In genomic region chr18:50285631-50286321, GRCh38 we compare ENCODE assay signal across 11 cellular contexts. TPM values are rescaled to one million over a fixed set of nuclear protein-coding genes. Genes with fewer than 3 reads are reported as not detected.
A peak's percentile ranks its signal among the peaks of the same experiment; 100 is the strongest.
DNase-seq lines count a peak whose midpoint lies in the region; ATAC-seq, FAIRE-seq and TF ChIP-seq lines count a peak whose summit lies in the region.
"Had no signal": no experiment of that assay in that cellular context is flagged by ENCODE, and none has a peak within 500 bp of the region (broad histone marks: within the 10 kb centered on the region; RNA-seq: fewer than 3 reads in every experiment).

No MANE protein-coding gene starts in this region.

- peak overlapping the region; percentile 98 for H3K4me3 Mint-ChIP-seq in stimulated activated naive CD8-positive, alpha-beta T cell treated with anti-CD3 and anti-CD28 coated beads, Interleukin-15, Interleukin-2, amounts not matched to agents 100 ng/mL and 50 ng/mL, for 24 hours
- peak overlapping the region; percentile 98 for H3K4me3 Mint-ChIP-seq in activated CD4-positive, alpha-beta memory T cell treated with anti-CD3 and anti-CD28 coated beads, Interleukin-2, amount 10 ng/mL, durations not matched to agents 7 days and 5 days

- H3K36me3 ChIP-seq in keratinocyte (ENCODE audit: control insufficient read depth in 2 of 2, extremely low read depth in 1 of 2, insufficient read depth in 2 of 2, low read length in 2 of 2), result peaks cover 19 to 32% of the 10 kb centered on the region in 2 experiments
- H3K36me3 ChIP-seq: ovary had no signal

- H3K4me1 Mint-ChIP-seq in stimulated activated naive CD8-positive, alpha-beta T cell treated with anti-CD3 and anti-CD28 coated beads, Interleukin-15, Interleukin-2, amounts not matched to agents 100 ng/mL and 50 ng/mL, for 24 hours (ENCODE audit: low read depth), result peaks cover 31% of the 10 kb centered on the region
- peaks cover 66% of the 10 kb centered on the region for H3K4me1 Mint-ChIP-seq in activated CD4-positive, alpha-beta memory T cell treated with anti-CD3 and anti-CD28 coated beads, Interleukin-2, amount 10 ng/mL, durations not matched to agents 7 days and 5 days

- no peaks in the 10 kb centered on the region for H3K9me1 ChIP-seq in keratinocyte (ENCODE audit: control insufficient read depth, extremely low read depth, insufficient read depth, low read length)

- H3K4me2 ChIP-seq in keratinocyte (ENCODE audit: control insufficient read depth, extremely low read depth, insufficient read depth, low read depth, low read length), result peak overlapping the region; percentile 80

- FAIRE-seq in keratinocyte (lab: Jason Lieb, UNC) (no peak), RCC 7860 (lab: Jason Lieb, UNC) (no peak)

- no peak overlapping the region for H3K9ac ChIP-seq in keratinocyte (ENCODE audit: control insufficient read depth, extremely low read depth, insufficient read depth, low read length)

- no peaks in the 10 kb centered on the region for H3K9me3 Mint-ChIP-seq in stimulated activated naive CD8-positive, alpha-beta T cell treated with anti-CD3 and anti-CD28 coated beads, Interleukin-15, Interleukin-2, amounts not matched to agents 100 ng/mL and 50 ng/mL, for 24 hours
- no peaks in the 10 kb centered on the region for H3K9me3 Mint-ChIP-seq in activated CD4-positive, alpha-beta memory T cell treated with anti-CD3 and anti-CD28 coated beads, Interleukin-2, amount 10 ng/mL, durations not matched to agents 7 days and 5 days

- CTCF ChIA-PET in activated CD4-positive, alpha-beta memory T cell treated with anti-CD3 and anti-CD28 coated beads, Interleukin-2, amount 10 ng/mL, durations not matched to agents 7 days and 5 days (lab: Charles Lee), result no interaction called here

- no peak for DNase-seq in stimulated activated naive CD8-positive, alpha-beta T cell treated with anti-CD3 and anti-CD28 coated beads, Interleukin-15, Interleukin-2, amounts not matched to agents 100 U/mL and 50 U/mL, for 24 hours
- DNase-seq in activated CD4-positive, alpha-beta memory T cell treated with anti-CD3 and anti-CD28 coated beads, Interleukin-2, amount 10 ng/mL, durations not matched to agents 7 days and 5 days, result no peak
- DNase-seq in keratinocyte (ENCODE audit: low read depth, low spot score) (no peak), D341Med (ENCODE audit: low spot score) (no peak), RCC 7860 (ENCODE audit: low spot score) (no peak)
- DNase-seq: NCI-H187 treated with DMSO at 0.1 percent for 48 hours, Right ventricle myocardium superior had no signal

- no peak for ATAC-seq in stimulated activated naive CD8-positive, alpha-beta T cell treated with anti-CD3 and anti-CD28 coated beads, Interleukin-15, Interleukin-2, amounts not matched to agents 100 U/mL and 50 U/mL, for 24 hours
- ATAC-seq in GM19455 (IDR thresholded peaks at IDR 0.05; ENCODE audit: unreplicated experiment) (no peak), esophagus mucosa (no peak)

- H3K27ac ChIP-seq in keratinocyte (ENCODE audit: control insufficient read depth, insufficient read depth, low read length), result peak overlapping the region; percentile 31

- peaks cover 49% of the 10 kb centered on the region for H3K36me3 Mint-ChIP-seq in stimulated activated naive CD8-positive, alpha-beta T cell treated with anti-CD3 and anti-CD28 coated beads, Interleukin-15, Interleukin-2, amounts not matched to agents 100 ng/mL and 50 ng/mL, for 24 hours (ENCODE audit: low read depth)
- H3K36me3 Mint-ChIP-seq in activated CD4-positive, alpha-beta memory T cell treated with anti-CD3 and anti-CD28 coated beads, Interleukin-2, amount 10 ng/mL, durations not matched to agents 7 days and 5 days (ENCODE audit: low read depth), result peaks cover 62% of the 10 kb centered on the region

- no peaks in the 10 kb centered on the region for H3K9me3 ChIP-seq in keratinocyte (ENCODE audit: control insufficient read depth, low read depth, low read length)
- H3K9me3 ChIP-seq: ovary had no signal

- POLR2A ChIA-PET in activated CD4-positive, alpha-beta memory T cell treated with anti-CD3 and anti-CD28 coated beads, Interleukin-2, amount 10 ng/mL, durations not matched to agents 7 days and 5 days (lab: Charles Lee), result interaction anchor here (1.0 kb wide), 1 partner anchor 22 kb away, joined by 5 read pairs; no protein-coding TSS in a partner anchor

- peaks cover 34% of the 10 kb centered on the region for H3K4me1 ChIP-seq in keratinocyte (ENCODE audit: control insufficient read depth, extremely low read depth, insufficient read depth, low read length)

- H3K79me2 ChIP-seq in keratinocyte (ENCODE audit: control insufficient read depth, insufficient read depth, low read length), result peaks cover 38% of the 10 kb centered on the region

- H3K4me3 ChIP-seq in keratinocyte (ENCODE audit: control insufficient read depth in 2 of 3, extremely low read depth in 1 of 3, insufficient read depth in 2 of 3, low read depth in 1 of 3, low read length in 3 of 3), result peak overlapping the region in 1 of 3 experiments; percentile 65

- H2AFZ ChIP-seq in keratinocyte (ENCODE audit: control insufficient read depth, low read length), result no peak overlapping the region

- H3K27me3 Mint-ChIP-seq in stimulated activated naive CD8-positive, alpha-beta T cell treated with anti-CD3 and anti-CD28 coated beads, Interleukin-15, Interleukin-2, amounts not matched to agents 100 ng/mL and 50 ng/mL, for 24 hours, result no peaks in the 10 kb centered on the region
- no peaks in the 10 kb centered on the region for H3K27me3 Mint-ChIP-seq in activated CD4-positive, alpha-beta memory T cell treated with anti-CD3 and anti-CD28 coated beads, Interleukin-2, amount 10 ng/mL, durations not matched to agents 7 days and 5 days

- no peaks in the 10 kb centered on the region for H4K20me1 ChIP-seq in keratinocyte (ENCODE audit: control insufficient read depth, extremely low read depth, insufficient read depth, low read length)

- TF ChIP-seq CTCF in keratinocyte (optimal IDR thresholded peaks at IDR 0.05 in 1 of 3, IDR thresholded peaks at IDR 0.05 in 1 of 3, conservative IDR thresholded peaks at IDR 0.05 in 1 of 3; ENCODE audit: extremely low read depth in 1 of 3, insufficient read depth in 2 of 3, low read length in 3 of 3), result no peak

- dilution Hi-C loops in keratinocyte (cut with MboI; ENCODE audit: extremely low pct_ligation_motif_present, low sequenced_read_pairs), result no loop called here

- H3K27ac Mint-ChIP-seq in stimulated activated naive CD8-positive, alpha-beta T cell treated with anti-CD3 and anti-CD28 coated beads, Interleukin-15, Interleukin-2, amounts not matched to agents 100 ng/mL and 50 ng/mL, for 24 hours, result peak overlapping the region; percentile 96
- H3K27ac Mint-ChIP-seq in activated CD4-positive, alpha-beta memory T cell treated with anti-CD3 and anti-CD28 coated beads, Interleukin-2, amount 10 ng/mL, durations not matched to agents 7 days and 5 days, result peak overlapping the region; percentile 98

- H3K27me3 ChIP-seq in keratinocyte (ENCODE audit: control insufficient read depth, extremely low read depth, insufficient read depth, low read length), result no peaks in the 10 kb centered on the region
- H3K27me3 ChIP-seq: ovary had no signal

RNA-seq across cellular contexts. Expression of gene CXXC1, which starts 1.7 kb away (rescaled TPM):
- 100 to 1,000 TPM; 128 to 133 TPM for total RNA-seq in activated CD4-positive, alpha-beta memory T cell treated with anti-CD3 and anti-CD28 coated beads, Interleukin-2, amount 10 ng/mL, durations not matched to agents 7 days and 5 days
- 33.6 to 49.0 TPM (median 44.1 TPM) in 3 replicates for polyA plus RNA-seq in keratinocyte
- polyA plus RNA-seq in keratinocyte (2011; ENCODE audit: low read depth), result 112 TPM
- polyA plus RNA-seq in keratinocyte (2011; cell fraction: cytosol; rRNA removed), result 15.1 and 33.3 TPM in 2 replicates
- 106 and 110 TPM in 2 replicates for polyA plus RNA-seq in keratinocyte (2011; cell fraction: nucleus; rRNA removed)
- polyA plus RNA-seq in keratinocyte (2012; ENCODE audit: low replicate concordance), result 52.2 and 56.7 TPM in 2 replicates
- 29.1 to 50.9 TPM (median 37.0 TPM) in 3 replicates for polyA minus RNA-seq in keratinocyte
- polyA minus RNA-seq in keratinocyte (2011; cell fraction: cytosol; rRNA and poly(A)+ RNA removed), result 31.7 TPM
- polyA minus RNA-seq in keratinocyte (2011; cell fraction: nucleus; rRNA and poly(A)+ RNA removed), result 25.6 and 34.9 TPM in 2 replicates
- 31.4 TPM for total RNA-seq in esophagus mucosa

RNA-seq across cellular contexts. Expression of gene MBD1, which starts 4.5 kb away (rescaled TPM):
- total RNA-seq in activated CD4-positive, alpha-beta memory T cell treated with anti-CD3 and anti-CD28 coated beads, Interleukin-2, amount 10 ng/mL, durations not matched to agents 7 days and 5 days, result 100 to 1,000 TPM; 103 to 106 TPM
- 64.2 to 77.5 TPM (median 73.9 TPM) in 3 replicates for polyA plus RNA-seq in keratinocyte
- 50.0 TPM for polyA plus RNA-seq in keratinocyte (2011; ENCODE audit: low read depth)
- 46.4 and 65.0 TPM in 2 replicates for polyA plus RNA-seq in keratinocyte (2011; cell fraction: cytosol; rRNA removed)
- polyA plus RNA-seq in keratinocyte (2011; cell fraction: nucleus; rRNA removed), result 196 TPM in 2 replicates
- polyA plus RNA-seq in keratinocyte (2012; ENCODE audit: low replicate concordance), result 56.9 and 76.5 TPM in 2 replicates
- 53.6 to 123 TPM (median 64.1 TPM) in 3 replicates for polyA minus RNA-seq in keratinocyte
- 95.5 TPM for polyA minus RNA-seq in keratinocyte (2011; cell fraction: cytosol; rRNA and poly(A)+ RNA removed)
- 75.7 and 78.0 TPM in 2 replicates for polyA minus RNA-seq in keratinocyte (2011; cell fraction: nucleus; rRNA and poly(A)+ RNA removed)
- 44.2 TPM for total RNA-seq in esophagus mucosa

RNA-seq across cellular contexts. Expression of gene CFAP53, which starts 19.5 kb away (rescaled TPM):
- under 1 TPM; 0.50 to 0.83 TPM for total RNA-seq in activated CD4-positive, alpha-beta memory T cell treated with anti-CD3 and anti-CD28 coated beads, Interleukin-2, amount 10 ng/mL, durations not matched to agents 7 days and 5 days
- 0.44 to 0.70 TPM (median 0.59 TPM) in 3 replicates for polyA plus RNA-seq in keratinocyte
- 45.5 TPM for polyA plus RNA-seq in keratinocyte (2011; ENCODE audit: low read depth)
- 0.29 and 0.40 TPM in 2 replicates for polyA plus RNA-seq in keratinocyte (2011; cell fraction: cytosol; rRNA removed)
- polyA plus RNA-seq in keratinocyte (2011; cell fraction: nucleus; rRNA removed), result 0.65 and 0.92 TPM in 2 replicates
- 0.50 and 5.9 TPM in 2 replicates for polyA plus RNA-seq in keratinocyte (2012; ENCODE audit: low replicate concordance)
- polyA minus RNA-seq in keratinocyte, result 0.19 TPM in 1 of 3 replicates, not detected in the others
- not detected for polyA minus RNA-seq in keratinocyte (2011; cell fraction: cytosol; rRNA and poly(A)+ RNA removed)
- 0.21 TPM in 1 of 2 replicates, not detected in the other for polyA minus RNA-seq in keratinocyte (2011; cell fraction: nucleus; rRNA and poly(A)+ RNA removed)
- 0.36 TPM for total RNA-seq in esophagus mucosa
